In genomic region chr15:62506217-62506805, GRCh38 we compare ENCODE assay signal across 11 cellular contexts.
DNase-seq lines count a peak whose midpoint lies in the region; ATAC-seq and TF ChIP-seq lines count a peak whose summit lies in the region.
"Had no signal": no experiment of that assay in that cellular context is flagged by ENCODE, and none has a peak within 500 bp of the region (broad histone marks: within the 10 kb centered on the region; RNA-seq: fewer than 3 reads in every experiment).

No MANE protein-coding gene starts in this region.

- ATAC-seq in left ventricle myocardium superior = peak; percentile 73

- no peak overlapping the region for H3K4me3 ChIP-seq in sigmoid colon

- no peak for TF ChIP-seq POLR2A in sigmoid colon (IDR thresholded peaks at IDR 0.05)

- intact Hi-C loops in left ventricle myocardium superior (cut with micrococcal nuclease) (loop anchor here (2.0 kb wide), 1 partner anchor 44 kb away; no protein-coding TSS in a partner anchor), sigmoid colon (cut with DNase I) (no loop called here)

- H3K9me3 ChIP-seq in sigmoid colon = no peaks in the 10 kb centered on the region

- 15 to 54% methylated on average over 1 of the region's 1 CpG for WGBS in sigmoid colon, 2 donors

- no peaks in the 10 kb centered on the region for H3K27me3 ChIP-seq in sigmoid colon

- peak overlapping the region; percentile 75 for H3K27ac ChIP-seq in VCaP
- H3K27ac ChIP-seq in sigmoid colon = peak overlapping the region; percentile 4 to 58 (median 46)

- peaks cover 0 to 46% (median 39%) of the 10 kb centered on the region in 4 donors for H3K4me1 ChIP-seq in sigmoid colon

- TF ChIP-seq EP300 in sigmoid colon (IDR thresholded peaks at IDR 0.05) = no peak

- H3K36me3 ChIP-seq in sigmoid colon = no peaks in the 10 kb centered on the region

- DNase-seq in ELR (ENCODE audit: low read depth) (peak; percentile 64), left ventricle myocardium superior (no peak), sigmoid colon (no peak), ecto neural progenitor cell (ENCODE audit: low spot score) (no peak), NCI-H82 (lab: John Stamatoyannopoulos, UW) (no peak), HK-2 (ENCODE audit: unreplicated experiment) (no peak), SIG-M5 (lab: John Stamatoyannopoulos, UW) (no peak)
- DNase-seq: activated naive CD4-positive, alpha-beta T cell treated with anti-CD3 and anti-CD28 coated beads for 36 hours; DMS79; T-helper 2 cell had no signal

- TF ChIP-seq CTCF in VCaP (conservative IDR thresholded peaks at IDR 0.05) (no peak), sigmoid colon (IDR thresholded peaks at IDR 0.05) (no peak)
